1 cellular context compared by ENCODE assay signal in genomic region chr7:87345166-87345927, GRCh38.
TF ChIP-seq lines count a peak whose summit lies in the region.

TSS of gene CROT (plus strand) at chr7:87345664. CDS start at chr7:87349069, 3,405 bp downstream.

TF ChIP-seq in HepG2, 621 proteins besides CTCF, POLR2A, EP300 and RAD21 (continued from another document and continues in another):
- TF ChIP-seq BATF2 (CRISPR knock-in tag; IDR thresholded peaks at IDR 0.05) (no peak), MED1 (CRISPR knock-in tag; IDR thresholded peaks at IDR 0.05) (peak; percentile 31; the same call in 1 of the 2 replicates), FOXK2 (IDR thresholded peaks at IDR 0.05) (no peak), ZNF792 (CRISPR knock-in tag; IDR thresholded peaks at IDR 0.05) (0 out of 2 replicates have a peak, but pooled peaks have one; percentile 39), FOSL1 (CRISPR knock-in tag; IDR thresholded peaks at IDR 0.05; ENCODE audit: borderline replicate concordance) (no peak), FOXO4 (CRISPR knock-in tag; conservative IDR thresholded peaks at IDR 0.05) (no peak), MYNN (CRISPR knock-in tag; IDR thresholded peaks at IDR 0.05; ENCODE audit: low read depth) (peak; percentile 71; the same call in 1 of the 2 replicates), ZNF550 (CRISPR knock-in tag; IDR thresholded peaks at IDR 0.05; ENCODE audit: borderline replicate concordance) (no peak), ZBTB25 (CRISPR knock-in tag; IDR thresholded peaks at IDR 0.05) (0 out of 2 replicates have a peak, but pooled peaks have one; percentile 30), ARID3A (IDR thresholded peaks at IDR 0.05; ENCODE audit: low read depth, low read length) (no peak), ZNF781 (CRISPR knock-in tag; IDR thresholded peaks at IDR 0.05; ENCODE audit: borderline replicate concordance, not compliant biosample characterization) (peak; percentile 77), RFX1 (IDR thresholded peaks at IDR 0.05) (no peak), ZNF841 (CRISPR knock-in tag; IDR thresholded peaks at IDR 0.05; ENCODE audit: borderline replicate concordance) (no peak), MEIS2 (CRISPR knock-in tag; IDR thresholded peaks at IDR 0.05) (peak; percentile 45; the same call in 1 of the 2 replicates), PRDM10 (CRISPR knock-in tag; IDR thresholded peaks at IDR 0.05; ENCODE audit: low read depth) (0 out of 2 replicates have a peak, but pooled peaks have one; percentile 16), AKNA (CRISPR knock-in tag; IDR thresholded peaks at IDR 0.05; ENCODE audit: borderline replicate concordance) (no peak), KAT7 (CRISPR knock-in tag; IDR thresholded peaks at IDR 0.05; ENCODE audit: borderline replicate concordance) (peak; percentile 84; the same call in 1 of the 2 replicates), FOSL2 (CRISPR knock-in tag; IDR thresholded peaks at IDR 0.05) (no peak), PHF21A (CRISPR knock-in tag; IDR thresholded peaks at IDR 0.05) (no peak; the same call in 1 of the 2 replicates), AHDC1 (CRISPR knock-in tag; IDR thresholded peaks at IDR 0.05; ENCODE audit: borderline replicate concordance) (0 out of 2 replicates have a peak, but pooled peaks have one; percentile 24), ZNF510 (CRISPR knock-in tag; IDR thresholded peaks at IDR 0.05; ENCODE audit: low read depth) (0 out of 2 replicates have a peak, but pooled peaks have one; percentile 30), DNMT3B (CRISPR knock-in tag; conservative IDR thresholded peaks at IDR 0.05) (no peak), CCAR2 (optimal IDR thresholded peaks at IDR 0.05; ENCODE audit: low read depth, low read length) (no peak), ZFP82 (CRISPR knock-in tag; IDR thresholded peaks at IDR 0.05; ENCODE audit: borderline replicate concordance) (0 out of 2 replicates have a peak, but pooled peaks have one; percentile 13), RORA (CRISPR knock-in tag; IDR thresholded peaks at IDR 0.05) (no peak), ZNF704 (CRISPR knock-in tag; IDR thresholded peaks at IDR 0.05; ENCODE audit: borderline replicate concordance) (peak; percentile 78; the same call in 1 of the 2 replicates), ZNF543 (CRISPR knock-in tag; IDR thresholded peaks at IDR 0.05) (peak; percentile 56; the same call in 1 of the 2 replicates), ZNF451 (CRISPR knock-in tag; IDR thresholded peaks at IDR 0.05) (peak; percentile 42; the same call in 1 of the 2 replicates), NR2F2 (IDR thresholded peaks at IDR 0.05; ENCODE audit: borderline replicate concordance, low read depth) (no peak), TAF1 (CRISPR knock-in tag; IDR thresholded peaks at IDR 0.05) (peak; percentile 90), HNRNPK (IDR thresholded peaks at IDR 0.05; ENCODE audit: low read depth, low read length, poor library complexity, severe bottlenecking) (peak; percentile 42), RFX5 (IDR thresholded peaks at IDR 0.05; ENCODE audit: low read depth, low read length) (no peak), SOX6 (IDR thresholded peaks at IDR 0.05) (no peak), SOX6 (CRISPR knock-in tag; IDR thresholded peaks at IDR 0.05) (peak; percentile 70), ZSCAN31 (CRISPR knock-in tag; IDR thresholded peaks at IDR 0.05; ENCODE audit: low read depth) (peak; percentile 93), SPEN (CRISPR knock-in tag; IDR thresholded peaks at IDR 0.05; ENCODE audit: low read depth) (no peak; the same call in 1 of the 2 replicates), KDM5A (IDR thresholded peaks at IDR 0.05; ENCODE audit: borderline replicate concordance, low read length) (no peak; the same call in 1 of the 2 replicates), ZNF256 (CRISPR knock-in tag; conservative IDR thresholded peaks at IDR 0.05) (no peak)
